Comparison of ENCODE assay signal across 7 cellular contexts in the genomic region with DNA sequence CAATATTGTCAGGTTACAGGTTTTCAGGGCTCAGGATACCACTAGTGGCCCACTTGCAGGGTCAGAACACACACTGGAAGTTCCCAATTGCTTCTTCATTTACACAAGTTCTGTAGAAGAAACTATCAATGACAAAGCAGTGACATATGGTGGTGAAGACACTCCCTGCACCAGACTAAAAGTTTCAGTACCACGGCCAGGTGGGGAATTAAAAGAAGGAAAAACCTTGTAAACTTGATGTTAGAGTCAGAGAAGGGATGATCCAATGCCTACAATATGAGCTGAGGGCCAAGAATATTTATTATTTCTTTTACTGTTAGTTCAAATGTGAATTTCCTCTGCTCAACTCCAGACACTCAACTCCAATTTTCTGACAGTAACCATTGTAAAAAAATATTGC. TPM values are rescaled to one million over a fixed set of nuclear protein-coding genes. Genes with fewer than 3 reads are reported as not detected.
"Had no signal": no experiment of that assay in that cellular context is flagged by ENCODE, and none has a peak within 500 bp of the region (broad histone marks: within the 10 kb centered on the region; RNA-seq: fewer than 3 reads in every experiment).

No MANE protein-coding gene starts in this region.

- H3K4me3 ChIP-seq: K562 had no signal

- H3K4me2 ChIP-seq: KMS-11 had no signal

- H3K27ac ChIP-seq: HL-60, KMS-11 had no signal

- H3K9ac ChIP-seq: KMS-11 had no signal

- DNase-seq: IMR-90, KBM-7, KG1 had no signal

- ATAC-seq: HepG2, K562 had no signal

RNA-seq across cellular contexts. Expression of a gene that starts 31.8 kb away (rescaled TPM):
- total RNA-seq: HepG2 had no signal
